23 cellular contexts compared by ENCODE assay signal in genomic region chr16:17420821-17421220, GRCh38.
"Had no signal": no experiment of that assay in that cellular context is flagged by ENCODE, and none has a peak within 500 bp of the region (broad histone marks: within the 10 kb centered on the region; RNA-seq: fewer than 3 reads in every experiment).

No MANE protein-coding gene starts in this region.

- H3K27me3 ChIP-seq: foreskin keratinocyte, hepatocyte, neural progenitor cell, ovary, right atrium auricular region, suprapubic skin, thyroid gland had no signal

- DNase-seq: dermis blood vessel endothelial cell; erythroblast; kidney; left cardiac atrium; left ventricle myocardium inferior; lower lobe of right lung; mesenchymal stem cell; midbrain; nucleus accumbens; ovary; small intestine; stimulated activated CD4-positive, alpha-beta T cell treated with anti-CD3 and anti-CD28 coated beads, Interleukin-12 subunit alpha, Interleukin-12 subunit beta, amount 100 ng/mL, for 4 hours; stimulated activated CD4-positive, alpha-beta T cell treated with anti-CD3 and anti-CD28 coated beads, Interleukin-2, amount 100 ng/mL, for 48 hours; stimulated activated naive CD8-positive, alpha-beta T cell treated with anti-CD3 and anti-CD28 coated beads, Interleukin-15, Interleukin-2, amounts not matched to agents 100 U/mL and 50 U/mL, for 24 hours; thyroid gland had no signal

- H3K27ac ChIP-seq: foreskin keratinocyte, hepatocyte, left ventricle myocardium inferior, lower lobe of right lung, neural progenitor cell, ovary, right atrium auricular region, suprapubic skin, thyroid gland had no signal

- H3K4me2 ChIP-seq: hepatocyte, neural progenitor cell had no signal

- H3K27ac Mint-ChIP-seq: natural killer cell treated with Interleukin-12 subunit alpha and Interleukin-12 subunit beta and Interleukin-15 and Interleukin-18, amount 100 ng/mL, for 72 hours; neural progenitor cell; type B pancreatic cell had no signal

- H3K36me3 ChIP-seq: left ventricle myocardium inferior, lower lobe of right lung, neural progenitor cell, ovary, right atrium auricular region, suprapubic skin, thyroid gland had no signal

- H3K4me1 ChIP-seq: suprapubic skin had no signal

- H3K9ac ChIP-seq: neural progenitor cell had no signal

- ATAC-seq: foreskin keratinocyte; left cardiac atrium; lower lobe of right lung; natural killer cell treated with Interleukin-12 subunit alpha and Interleukin-12 subunit beta and Interleukin-15 and Interleukin-18, amount 100 ng/mL, for 72 hours; stimulated activated naive CD8-positive, alpha-beta T cell treated with anti-CD3 and anti-CD28 coated beads, Interleukin-15, Interleukin-2, amounts not matched to agents 100 U/mL and 50 U/mL, for 24 hours had no signal

- H3K9me3 Mint-ChIP-seq: neural progenitor cell had no signal

- H3K9me3 ChIP-seq: ovary, right atrium auricular region, suprapubic skin, thyroid gland had no signal

- H2AFZ ChIP-seq: hepatocyte, neural progenitor cell had no signal

- H3K4me3 Mint-ChIP-seq: natural killer cell treated with Interleukin-12 subunit alpha and Interleukin-12 subunit beta and Interleukin-15 and Interleukin-18, amount 100 ng/mL, for 72 hours; neural progenitor cell; type B pancreatic cell had no signal

- FAIRE-seq: kidney, small intestine, urothelium cell line had no signal

- H3K36me3 Mint-ChIP-seq: natural killer cell treated with Interleukin-12 subunit alpha and Interleukin-12 subunit beta and Interleukin-15 and Interleukin-18, amount 100 ng/mL, for 72 hours had no signal

- H3K27me3 Mint-ChIP-seq: natural killer cell treated with Interleukin-12 subunit alpha and Interleukin-12 subunit beta and Interleukin-15 and Interleukin-18, amount 100 ng/mL, for 72 hours; type B pancreatic cell had no signal

- H3K4me3 ChIP-seq: hepatocyte, left ventricle myocardium inferior, lower lobe of right lung, neural progenitor cell, ovary, right atrium auricular region, suprapubic skin, thyroid gland had no signal
